In genomic region chr20:36745927-36746659, GRCh38 we compare ENCODE assay signal across 8 cellular contexts. TPM values are rescaled to one million over a fixed set of nuclear protein-coding genes. Genes with fewer than 3 reads are reported as not detected.
DNase-seq lines count a peak whose midpoint lies in the region; ATAC-seq and TF ChIP-seq lines count a peak whose summit lies in the region.

Gene NDRG3, minus strand, starts transcription at chr20:36746090. Its CDS starts 24,355 bp downstream, at chr20:36721735.

- H3K27ac ChIP-seq in adrenal gland (peak within 1 kb of the TSS in 4 of 5 donors; percentile 22 to 82 (median 72)), heart right ventricle (peak within 1 kb of the TSS; percentile 73 to 94 (median 88)), upper lobe of right lung (peak within 1 kb of the TSS; percentile 56)

- 2 to 9% (median 4%) methylated on average over 11 to 62 of the region's 63 CpGs for WGBS in adrenal gland, 4 donors
- WGBS in heart right ventricle, 2 donors, result 3 to 4% methylated on average over 43 to 60 of the region's 63 CpGs

- H3K36me3 ChIP-seq in adrenal gland (replicated peaks in 1 of 2) (no peaks in the 10 kb centered on the region), heart right ventricle (peaks cover 0 to 1% (median 0%) of the 10 kb centered on the region in 9 donors), upper lobe of right lung (no peaks in the 10 kb centered on the region)

- H3K9me3 ChIP-seq in adrenal gland (replicated peaks in 1 of 3), result no peaks in the 10 kb centered on the region
- H3K9me3 ChIP-seq in heart right ventricle, result no peaks in the 10 kb centered on the region
- no peaks in the 10 kb centered on the region for H3K9me3 ChIP-seq in upper lobe of right lung

- peak; percentile 13; the same call in 1 of the 2 replicates for TF ChIP-seq CTCF in GM12875 (IDR thresholded peaks at IDR 0.05; ENCODE audit: borderline replicate concordance, insufficient read depth, low read depth, low read length)
- TF ChIP-seq CTCF in adrenal gland (IDR thresholded peaks at IDR 0.05), result peak in 2 of 6 experiments; percentile 15 to 33
- peak in 4 of 9 donors; percentile 3 to 17 (median 9) for TF ChIP-seq CTCF in heart right ventricle (IDR thresholded peaks at IDR 0.05)
- peak; percentile 10 for TF ChIP-seq CTCF in upper lobe of right lung (IDR thresholded peaks at IDR 0.05)

- intact Hi-C loops in adrenal gland (cut with DNase I), result no loop called here
- intact Hi-C loops in heart right ventricle (cut with DNase I), result loop anchor here in 2 of 10 donors (5.0 to 10.0 kb wide), 2 partner anchors 134 to 281 kb away; no protein-coding TSS in a partner anchor
- intact Hi-C loops in posterior vena cava (cut with DNase I), result no loop called here
- intact Hi-C loops in upper lobe of right lung (cut with DNase I), result no loop called here

- peak; percentile 96 for ATAC-seq in HG02798 (IDR thresholded peaks at IDR 0.05; ENCODE audit: poor library complexity, unreplicated experiment)
- peak; percentile 90 to 99 (median 95) for ATAC-seq in heart right ventricle
- ATAC-seq in upper lobe of right lung, result peak; percentile 99

- H3K4me3 ChIP-seq in GM12875 (ENCODE audit: low read depth, low read length) (peak within 1 kb of the TSS; percentile 72), adrenal gland (peak within 1 kb of the TSS in 3 of 4 donors; percentile 2 to 92 (median 69)), heart right ventricle (peak within 1 kb of the TSS; percentile 54 to 96 (median 84)), upper lobe of right lung (peak within 1 kb of the TSS; percentile 90)

- H3K27me3 ChIP-seq in adrenal gland (no peaks in the 10 kb centered on the region), heart right ventricle (no peaks in the 10 kb centered on the region), upper lobe of right lung (no peaks in the 10 kb centered on the region)

- H3K4me1 ChIP-seq in adrenal gland (replicated peaks in 1 of 2), result peaks cover 15 to 34% of the 10 kb centered on the region in 2 donors
- peaks cover 5 to 54% (median 22%) of the 10 kb centered on the region in 9 donors for H3K4me1 ChIP-seq in heart right ventricle
- peaks cover 10% of the 10 kb centered on the region for H3K4me1 ChIP-seq in upper lobe of right lung

- peak; percentile 93 for DNase-seq in NCI-H1436 (lab: John Stamatoyannopoulos, UW)
- peak; percentile 91 for DNase-seq in T follicular helper cell (ENCODE audit: low read depth)
- peak; percentile 90 to 98 (median 96) for DNase-seq in adrenal gland
- DNase-seq in heart right ventricle, result peak; percentile 93 to 95
- peak; percentile 98 for DNase-seq in posterior vena cava (ENCODE audit: low spot score)
- DNase-seq in upper lobe of right lung, result peak; percentile 97

- TF ChIP-seq POLR2A in adrenal gland (IDR thresholded peaks at IDR 0.05), result peak in 1 of 2 donors; percentile 17

RNA-seq across cellular contexts. Expression of gene NDRG3, which starts in this region (rescaled TPM):
- 10 to 100 TPM; 29.0 to 91.4 (median 65.7) TPM for total RNA-seq in adrenal gland
- polyA plus RNA-seq in adrenal gland, result 10 to 100 TPM; 40.4 to 54.4 (median 40.8) TPM
- total RNA-seq in heart right ventricle, result 10 to 100 TPM; 20.7 to 37.0 (median 30.7) TPM
- 10 to 100 TPM; 19.3 to 23.8 TPM for polyA plus RNA-seq in heart right ventricle
- total RNA-seq in posterior vena cava, result 10 to 100 TPM; 24.2 to 24.9 TPM
- total RNA-seq in upper lobe of right lung, result 30.3 TPM

Comparison
In these comparisons a context has a peak if more than half of its experiments do, and no peak if none do; other contexts are left out.
1. Peak in every context shown above with its lines: DNase-seq, ATAC-seq, H3K4me3 ChIP-seq and H3K27ac ChIP-seq.